Comparison of ENCODE assay signal across 8 cellular contexts in the genomic region with DNA sequence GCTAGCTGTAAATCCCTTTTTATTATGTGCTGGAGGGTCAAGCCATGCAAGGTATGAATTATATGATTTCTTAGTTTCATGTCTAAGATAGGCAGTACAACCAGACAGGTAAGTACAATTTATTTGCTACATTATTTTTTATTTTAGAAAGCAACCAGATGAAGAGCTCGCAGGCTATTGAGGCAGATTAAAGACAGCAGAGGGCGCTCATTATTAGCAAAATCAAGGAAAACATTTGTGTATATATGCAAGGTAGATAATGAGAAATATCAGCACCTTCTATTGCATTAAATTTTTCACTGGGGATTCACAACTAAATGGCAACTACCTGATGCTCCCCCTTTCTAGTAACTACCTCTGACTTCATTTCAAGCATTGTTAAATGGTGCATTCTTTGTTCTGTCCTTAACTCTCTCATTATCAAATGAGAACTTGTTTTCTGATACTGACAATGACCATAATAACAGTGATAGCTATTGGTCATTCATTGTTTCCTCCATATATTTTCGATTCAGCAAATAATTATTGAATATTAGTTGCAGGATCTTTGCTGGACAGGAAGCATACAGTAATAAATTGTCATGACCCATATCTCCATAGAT. TPM values are rescaled to one million over a fixed set of nuclear protein-coding genes. Genes with fewer than 3 reads are reported as not detected.
A peak's percentile ranks its signal among the peaks of the same experiment; 100 is the strongest.
DNase-seq lines count a peak whose midpoint lies in the region; ATAC-seq and TF ChIP-seq lines count a peak whose summit lies in the region.

No MANE protein-coding gene starts in this region.

- H3K27ac ChIP-seq in liver (ENCODE audit: low read depth in 1 of 2, low read length in 2 of 2) (no peak overlapping the region), spleen (no peak overlapping the region)

- H3K9ac ChIP-seq in liver (ENCODE audit: low read depth in 1 of 2, low read length in 2 of 2): no peak overlapping the region

- no peaks in the 10 kb centered on the region for H3K9me3 ChIP-seq in liver (ENCODE audit: control insufficient read depth in 4 of 4, low read length in 3 of 4)
- H3K9me3 ChIP-seq in spleen: no peaks in the 10 kb centered on the region

- intact Hi-C loops in spleen (cut with DNase I; ENCODE audit: low total_unique reads): no loop called here

- TF ChIP-seq RAD21 in liver (IDR thresholded peaks at IDR 0.05): peak; percentile 78 to 84

- DNase-seq in GM06990 (ENCODE audit: extremely low read depth, insufficient read length): no peak
- DNase-seq in NCI-H1436 treated with DMSO at 0.1 percent for 48 hours (lab: John Stamatoyannopoulos, UW): peak; percentile 11
- peak; percentile 55 for DNase-seq in astrocyte of the spinal cord (ENCODE audit: low read depth, low spot score)
- no peak for DNase-seq in spleen
- no peak for DNase-seq in T1000 (lab: John Stamatoyannopoulos, UW)

- H3K27me3 ChIP-seq in GM06990 (replicated peaks; ENCODE audit: control insufficient read depth, insufficient read depth, low read length) (no peaks in the 10 kb centered on the region), liver (ENCODE audit: control insufficient read depth in 4 of 4, insufficient read depth in 4 of 4, low read length in 3 of 4) (no peaks in the 10 kb centered on the region), spleen (replicated peaks in 1 of 7) (peaks cover 0 to 15% (median 0%) of the 10 kb centered on the region in 7 donors)

- H3K4me1 ChIP-seq in liver (ENCODE audit: control insufficient read depth in 4 of 4, insufficient read depth in 4 of 4, low read length in 3 of 4) (no peaks in the 10 kb centered on the region), spleen (no peaks in the 10 kb centered on the region)

- ATAC-seq in HG03521 (IDR thresholded peaks at IDR 0.05; ENCODE audit: unreplicated experiment): no peak
- ATAC-seq in GM19395 (IDR thresholded peaks at IDR 0.05; ENCODE audit: unreplicated experiment): no peak

- WGBS in liver: 8% methylated on average over 3 of the region's 3 CpGs
- WGBS in spleen, 5 donors: 6 to 13% (median 7%) methylated on average over 3 of the region's 3 CpGs

- no peak for TF ChIP-seq POLR2A in spleen (IDR thresholded peaks at IDR 0.05)

- in situ Hi-C loops in astrocyte of the spinal cord (cut with HindIII; ENCODE audit: low sequenced_read_pairs): no loop called here

- H3K36me3 ChIP-seq in GM06990 (ENCODE audit: control insufficient read depth, insufficient read depth, low read length) (no peaks in the 10 kb centered on the region), liver (ENCODE audit: control insufficient read depth in 4 of 4, insufficient read depth in 3 of 4, low read depth in 1 of 4, low read length in 3 of 4) (no peaks in the 10 kb centered on the region), spleen (no peaks in the 10 kb centered on the region)

- H3K4me3 ChIP-seq in GM06990 (replicated peaks; ENCODE audit: low read depth, low read length) (no peak overlapping the region), astrocyte of the spinal cord (ENCODE audit: low read depth, low read length) (no peak overlapping the region), liver (ENCODE audit: low read depth in 1 of 3, low read length in 3 of 3) (no peak overlapping the region), spleen (no peak overlapping the region)

- peak; percentile 55 for TF ChIP-seq CTCF in GM06990 (IDR thresholded peaks at IDR 0.05; ENCODE audit: insufficient read depth, low read length, poor library complexity, severe bottlenecking)
- TF ChIP-seq CTCF in astrocyte of the spinal cord (IDR thresholded peaks at IDR 0.05; ENCODE audit: low read depth, low read length): peak; percentile 68
- TF ChIP-seq CTCF in liver (IDR thresholded peaks at IDR 0.05; ENCODE audit: low read depth, low read length, missing input control): peak; percentile 62
- peak in 5 of 11 experiments; percentile 14 to 44 (median 24) for TF ChIP-seq CTCF in spleen (IDR thresholded peaks at IDR 0.05 in 8 of 11, conservative IDR thresholded peaks at IDR 0.05 in 3 of 11)

TF ChIP-seq in liver, 16 proteins besides CTCF, POLR2A, EP300 and RAD21:
- TF ChIP-seq TAF1 (conservative IDR thresholded peaks at IDR 0.05) (no peak), EGR1 (IDR thresholded peaks at IDR 0.05; ENCODE audit: low read depth in 2 of 2) (no peak), HNF4G (IDR thresholded peaks at IDR 0.05) (no peak), JUND (IDR thresholded peaks at IDR 0.05) (no peak), HNF4A (conservative IDR thresholded peaks at IDR 0.05) (no peak), SP1 (IDR thresholded peaks at IDR 0.05) (no peak), FOXA1 (IDR thresholded peaks at IDR 0.05) (no peak), GABPA (IDR thresholded peaks at IDR 0.05 in 1 of 2, conservative IDR thresholded peaks at IDR 0.05 in 1 of 2) (no peak), FOXA2 (IDR thresholded peaks at IDR 0.05) (no peak), RXRA (IDR thresholded peaks at IDR 0.05) (no peak)
- TF ChIP-seq, protein P1, sequence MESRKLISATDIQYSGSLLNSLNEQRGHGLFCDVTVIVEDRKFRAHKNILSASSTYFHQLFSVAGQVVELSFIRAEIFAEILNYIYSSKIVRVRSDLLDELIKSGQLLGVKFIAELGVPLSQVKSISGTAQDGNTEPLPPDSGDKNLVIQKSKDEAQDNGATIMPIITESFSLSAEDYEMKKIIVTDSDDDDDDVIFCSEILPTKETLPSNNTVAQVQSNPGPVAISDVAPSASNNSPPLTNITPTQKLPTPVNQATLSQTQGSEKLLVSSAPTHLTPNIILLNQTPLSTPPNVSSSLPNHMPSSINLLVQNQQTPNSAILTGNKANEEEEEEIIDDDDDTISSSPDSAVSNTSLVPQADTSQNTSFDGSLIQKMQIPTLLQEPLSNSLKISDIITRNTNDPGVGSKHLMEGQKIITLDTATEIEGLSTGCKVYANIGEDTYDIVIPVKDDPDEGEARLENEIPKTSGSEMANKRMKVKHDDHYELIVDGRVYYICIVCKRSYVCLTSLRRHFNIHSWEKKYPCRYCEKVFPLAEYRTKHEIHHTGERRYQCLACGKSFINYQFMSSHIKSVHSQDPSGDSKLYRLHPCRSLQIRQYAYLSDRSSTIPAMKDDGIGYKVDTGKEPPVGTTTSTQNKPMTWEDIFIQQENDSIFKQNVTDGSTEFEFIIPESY (IDR thresholded peaks at IDR 0.05): no peak
- TF ChIP-seq, protein P2, sequence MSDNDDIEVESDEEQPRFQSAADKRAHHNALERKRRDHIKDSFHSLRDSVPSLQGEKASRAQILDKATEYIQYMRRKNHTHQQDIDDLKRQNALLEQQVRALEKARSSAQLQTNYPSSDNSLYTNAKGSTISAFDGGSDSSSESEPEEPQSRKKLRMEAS (IDR thresholded peaks at IDR 0.05): no peak
- TF ChIP-seq, protein P3, sequence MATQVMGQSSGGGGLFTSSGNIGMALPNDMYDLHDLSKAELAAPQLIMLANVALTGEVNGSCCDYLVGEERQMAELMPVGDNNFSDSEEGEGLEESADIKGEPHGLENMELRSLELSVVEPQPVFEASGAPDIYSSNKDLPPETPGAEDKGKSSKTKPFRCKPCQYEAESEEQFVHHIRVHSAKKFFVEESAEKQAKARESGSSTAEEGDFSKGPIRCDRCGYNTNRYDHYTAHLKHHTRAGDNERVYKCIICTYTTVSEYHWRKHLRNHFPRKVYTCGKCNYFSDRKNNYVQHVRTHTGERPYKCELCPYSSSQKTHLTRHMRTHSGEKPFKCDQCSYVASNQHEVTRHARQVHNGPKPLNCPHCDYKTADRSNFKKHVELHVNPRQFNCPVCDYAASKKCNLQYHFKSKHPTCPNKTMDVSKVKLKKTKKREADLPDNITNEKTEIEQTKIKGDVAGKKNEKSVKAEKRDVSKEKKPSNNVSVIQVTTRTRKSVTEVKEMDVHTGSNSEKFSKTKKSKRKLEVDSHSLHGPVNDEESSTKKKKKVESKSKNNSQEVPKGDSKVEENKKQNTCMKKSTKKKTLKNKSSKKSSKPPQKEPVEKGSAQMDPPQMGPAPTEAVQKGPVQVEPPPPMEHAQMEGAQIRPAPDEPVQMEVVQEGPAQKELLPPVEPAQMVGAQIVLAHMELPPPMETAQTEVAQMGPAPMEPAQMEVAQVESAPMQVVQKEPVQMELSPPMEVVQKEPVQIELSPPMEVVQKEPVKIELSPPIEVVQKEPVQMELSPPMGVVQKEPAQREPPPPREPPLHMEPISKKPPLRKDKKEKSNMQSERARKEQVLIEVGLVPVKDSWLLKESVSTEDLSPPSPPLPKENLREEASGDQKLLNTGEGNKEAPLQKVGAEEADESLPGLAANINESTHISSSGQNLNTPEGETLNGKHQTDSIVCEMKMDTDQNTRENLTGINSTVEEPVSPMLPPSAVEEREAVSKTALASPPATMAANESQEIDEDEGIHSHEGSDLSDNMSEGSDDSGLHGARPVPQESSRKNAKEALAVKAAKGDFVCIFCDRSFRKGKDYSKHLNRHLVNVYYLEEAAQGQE (IDR thresholded peaks at IDR 0.05): no peak
- TF ChIP-seq, protein P4, sequence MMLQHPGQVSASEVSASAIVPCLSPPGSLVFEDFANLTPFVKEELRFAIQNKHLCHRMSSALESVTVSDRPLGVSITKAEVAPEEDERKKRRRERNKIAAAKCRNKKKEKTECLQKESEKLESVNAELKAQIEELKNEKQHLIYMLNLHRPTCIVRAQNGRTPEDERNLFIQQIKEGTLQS (IDR thresholded peaks at IDR 0.05): no peak

RNA-seq across cellular contexts. Expression of a gene that starts 8.6 kb away (rescaled TPM):
- not detected for total RNA-seq in liver
- polyA plus RNA-seq in liver: not detected
- total RNA-seq in spleen: not detected
- under 1 TPM in 1 of 3 donors, not detected in 2; 0.67 TPM for polyA plus RNA-seq in spleen

RNA-seq across cellular contexts. Expression of a gene that starts 19.2 kb away (rescaled TPM):
- not detected for total RNA-seq in liver
- not detected for polyA plus RNA-seq in liver
- not detected for total RNA-seq in spleen
- polyA plus RNA-seq in spleen: not detected

RNA-seq across cellular contexts. Expression of a gene that starts 55.7 kb away (rescaled TPM):
- total RNA-seq in liver (10 to 100 TPM in 1 of 2 donors, under 1 TPM in 1; 0.33 to 53.7 TPM), spleen (1 to 10 TPM in 2 of 7 donors, not detected in 5; 1.9 to 7.1 TPM)
- polyA plus RNA-seq in liver (1,000 to 10,000 TPM in 1 of 2 donors, 100 to 1,000 TPM in 1; 179 to 2,026 TPM), spleen (under 1 TPM; 0.38 to 0.99 (median 0.65) TPM)

Comparison
In these comparisons a context has a peak if more than half of its experiments do, and no peak if none do; other contexts are left out.
1. DNase-seq: peak in NCI-H1436 treated with DMSO at 0.1 percent for 48 hours (single experiment) and astrocyte of the spinal cord (single experiment); none in GM06990 (single experiment), spleen (single experiment) and T1000 (single experiment).